In genomic region chr10:72258617-72259016, GRCh38 we compare ENCODE assay signal across 11 cellular contexts. TPM values are rescaled to one million over a fixed set of nuclear protein-coding genes. Genes with fewer than 3 reads are reported as not detected.
DNase-seq lines count a peak whose midpoint lies in the region; ATAC-seq and TF ChIP-seq lines count a peak whose summit lies in the region.
"Had no signal": no experiment of that assay in that cellular context is flagged by ENCODE, and none has a peak within 500 bp of the region (broad histone marks: within the 10 kb centered on the region; RNA-seq: fewer than 3 reads in every experiment).

No MANE protein-coding gene starts in this region.

- H3K4me3 ChIP-seq in heart left ventricle (no peak overlapping the region), vagina (no peak overlapping the region)

- no peak for ATAC-seq in heart left ventricle
- no peak for ATAC-seq in left ventricle myocardium superior
- ATAC-seq in activated naive CD8-positive, alpha-beta T cell treated with anti-CD3 and anti-CD28 coated beads, Interleukin-2, amount 50 U/mL, for 24 hours = no peak
- no peak for ATAC-seq in naive thymus-derived CD8-positive, alpha-beta T cell
- ATAC-seq in HG02973 (IDR thresholded peaks at IDR 0.05; ENCODE audit: unreplicated experiment) = no peak

- no peaks in the 10 kb centered on the region for H3K9me3 Mint-ChIP-seq in activated naive CD8-positive, alpha-beta T cell treated with anti-CD3 and anti-CD28 coated beads, Interleukin-2, amount 50 U/mL, for 24 hours
- no peaks in the 10 kb centered on the region for H3K9me3 Mint-ChIP-seq in naive thymus-derived CD8-positive, alpha-beta T cell

- H3K27me3 Mint-ChIP-seq in activated naive CD8-positive, alpha-beta T cell treated with anti-CD3 and anti-CD28 coated beads, Interleukin-2, amount 50 U/mL, for 24 hours = peaks cover 1% of the 10 kb centered on the region
- H3K27me3 Mint-ChIP-seq in naive thymus-derived CD8-positive, alpha-beta T cell = no peaks in the 10 kb centered on the region

- POLR2A ChIA-PET in naive thymus-derived CD8-positive, alpha-beta T cell (lab: Charles Lee) = interaction anchor here (0.6 to 4.0 kb wide), 9 partner anchors 11 to 1985 kb away, joined by 3 to 23 read pairs (median 4); partner anchors contain the start of genes ANAPC16 and ASCC1

- no peaks in the 10 kb centered on the region for H3K36me3 Mint-ChIP-seq in activated naive CD8-positive, alpha-beta T cell treated with anti-CD3 and anti-CD28 coated beads, Interleukin-2, amount 50 U/mL, for 24 hours (ENCODE audit: low read depth)
- H3K36me3 Mint-ChIP-seq in naive thymus-derived CD8-positive, alpha-beta T cell = no peaks in the 10 kb centered on the region

- no peaks in the 10 kb centered on the region for H3K9me3 ChIP-seq in heart left ventricle
- H3K9me3 ChIP-seq in vagina = no peaks in the 10 kb centered on the region

- H3K27me3 ChIP-seq in heart left ventricle = no peaks in the 10 kb centered on the region
- no peaks in the 10 kb centered on the region for H3K27me3 ChIP-seq in vagina

- no peak for TF ChIP-seq CTCF in heart left ventricle (IDR thresholded peaks at IDR 0.05)
- no peak for TF ChIP-seq CTCF in vagina (IDR thresholded peaks at IDR 0.05)

- H3K27ac Mint-ChIP-seq in activated naive CD8-positive, alpha-beta T cell treated with anti-CD3 and anti-CD28 coated beads, Interleukin-2, amount 50 U/mL, for 24 hours = peak overlapping the region; percentile 73
- H3K27ac Mint-ChIP-seq in naive thymus-derived CD8-positive, alpha-beta T cell = peak overlapping the region; percentile 27 to 89 (median 78)

- DNase-seq in heart left ventricle (no peak), left ventricle myocardium superior (no peak), vagina (ENCODE audit: extremely low spot score in 2 of 2) (no peak), NCI-H187 (lab: John Stamatoyannopoulos, UW) (no peak), NCI-H2171 (lab: John Stamatoyannopoulos, UW) (no peak)
- no peak for DNase-seq in activated naive CD8-positive, alpha-beta T cell treated with anti-CD3 and anti-CD28 coated beads, Interleukin-2, amount 50 U/mL, for 24 hours
- no peak for DNase-seq in naive thymus-derived CD8-positive, alpha-beta T cell
- DNase-seq: activated CD8-positive, alpha-beta memory T cell treated with anti-CD3 and anti-CD28 coated beads, Interleukin-2, amount 50 U/mL, for 4 hours; NCI-H2227 treated with DMSO at 0.1 percent for 48 hours; stimulated activated CD4-positive, alpha-beta T cell treated with anti-CD3 and anti-CD28 coated beads, Interleukin-4, amount 100 ng/mL, for 4 hours had no signal

- 94 to 97% (median 94%) methylated on average over 4 of the region's 4 CpGs for WGBS in heart left ventricle, 4 donors

- H3K4me1 Mint-ChIP-seq in activated naive CD8-positive, alpha-beta T cell treated with anti-CD3 and anti-CD28 coated beads, Interleukin-2, amount 50 U/mL, for 24 hours = peaks cover 88% of the 10 kb centered on the region
- H3K4me1 Mint-ChIP-seq in naive thymus-derived CD8-positive, alpha-beta T cell = peaks cover 39 to 77% (median 76%) of the 10 kb centered on the region in 4 donors

- H3K27ac ChIP-seq in heart left ventricle (peak overlapping the region; percentile 75 to 98 (median 92)), vagina (peak overlapping the region; percentile 98)

- intact Hi-C loops in heart left ventricle (cut with DNase I) (loop anchor here in 2 of 10 donors (2.0 to 5.0 kb wide), 2 partner anchors 14 to 69 kb away; partner anchors contain the start of gene DDIT4 (in 1 of the 2)), left ventricle myocardium superior (cut with micrococcal nuclease) (no loop called here), vagina (cut with DNase I) (no loop called here)

- no peak for TF ChIP-seq POLR2A in heart left ventricle (IDR thresholded peaks at IDR 0.05)
- no peak for TF ChIP-seq POLR2A in vagina (IDR thresholded peaks at IDR 0.05)

- peaks cover 39 to 96% (median 70%) of the 10 kb centered on the region in 12 donors for H3K4me1 ChIP-seq in heart left ventricle
- peaks cover 86% of the 10 kb centered on the region for H3K4me1 ChIP-seq in vagina

- no peak overlapping the region for H3K4me3 Mint-ChIP-seq in activated naive CD8-positive, alpha-beta T cell treated with anti-CD3 and anti-CD28 coated beads, Interleukin-2, amount 50 U/mL, for 24 hours
- peak overlapping the region in 5 of 10 donors; percentile 19 to 48 (median 39) for H3K4me3 Mint-ChIP-seq in naive thymus-derived CD8-positive, alpha-beta T cell

- H3K36me3 ChIP-seq in heart left ventricle (no peaks in the 10 kb centered on the region), vagina (no peaks in the 10 kb centered on the region)

RNA-seq across cellular contexts. Expression of gene DDIT4, which starts 15.1 kb away (rescaled TPM):
- total RNA-seq in heart left ventricle (10 to 100 TPM; 14.6 to 68.2 (median 40.4) TPM), left ventricle myocardium superior (64.2 TPM), vagina (1,063 TPM)
- polyA plus RNA-seq in heart left ventricle = 100 to 1,000 TPM in 1 of 2 donors, 10 to 100 TPM in 1; 59.4 to 112 TPM
- total RNA-seq in naive thymus-derived CD8-positive, alpha-beta T cell = 10 to 100 TPM; 23.8 to 29.6 TPM
- 100 to 1,000 TPM in 2 of 3 donors, 10 to 100 TPM in 1; 68.0 to 190 (median 189) TPM for polyA plus RNA-seq in naive thymus-derived CD8-positive, alpha-beta T cell

RNA-seq across cellular contexts. Expression of gene ASCC1, which starts 42.5 kb away (rescaled TPM):
- total RNA-seq in heart left ventricle (10 to 100 TPM; 26.4 to 44.8 (median 35.3) TPM), left ventricle myocardium superior (34.7 TPM), vagina (38.5 TPM)
- 10 to 100 TPM; 12.0 to 49.6 TPM for polyA plus RNA-seq in heart left ventricle
- 10 to 100 TPM; 23.8 to 24.7 TPM for total RNA-seq in naive thymus-derived CD8-positive, alpha-beta T cell
- polyA plus RNA-seq in naive thymus-derived CD8-positive, alpha-beta T cell = 10 to 100 TPM; 21.2 to 44.4 (median 31.4) TPM

RNA-seq across cellular contexts. Expression of gene ANAPC16, which starts 42.8 kb away (rescaled TPM):
- 100 to 1,000 TPM; 135 to 237 (median 179) TPM for total RNA-seq in heart left ventricle
- 100 to 1,000 TPM; 124 to 242 TPM for polyA plus RNA-seq in heart left ventricle
- total RNA-seq in left ventricle myocardium superior = 260 TPM
- total RNA-seq in naive thymus-derived CD8-positive, alpha-beta T cell = 100 to 1,000 TPM; 121 to 128 TPM
- 100 to 1,000 TPM; 419 to 453 (median 444) TPM for polyA plus RNA-seq in naive thymus-derived CD8-positive, alpha-beta T cell
- 76.6 TPM for total RNA-seq in vagina

Comparison
In these comparisons a context has a peak if more than half of its experiments do, and no peak if none do; other contexts are left out.
1. RNA of gene DDIT4, which starts 15.1 kb away (total RNA-seq): 1,063 TPM in vagina (single experiment); 64.2 TPM in left ventricle myocardium superior (single experiment), 14.6 to 68.2 TPM in heart left ventricle and 23.8 to 29.6 TPM in naive thymus-derived CD8-positive, alpha-beta T cell; every median in the first group is over 10 times any median in the second.